In genomic region chr10:101067356-101068083, GRCh38 we compare ENCODE assay signal across 1 cellular context.
A peak's percentile ranks its signal among the peaks of the same experiment; 100 is the strongest.
TF ChIP-seq lines count a peak whose summit lies in the region.

No MANE protein-coding gene starts in this region.

TF ChIP-seq in HEK293, 187 proteins besides CTCF, POLR2A, EP300 and RAD21 (continued from another document and continues in another):
- TF ChIP-seq ZNF48 (tag by site-specific recombination; IDR thresholded peaks at IDR 0.05) (no peak), KLF7 (tag by site-specific recombination; IDR thresholded peaks at IDR 0.05; ENCODE audit: borderline replicate concordance) (no peak), ZNF558 (tag by site-specific recombination; IDR thresholded peaks at IDR 0.05) (no peak), ZNF10 (tag by site-specific recombination; IDR thresholded peaks at IDR 0.05) (no peak), YY1 (tag by site-specific recombination; IDR thresholded peaks at IDR 0.05) (no peak), ZNF202 (tag by site-specific recombination; IDR thresholded peaks at IDR 0.05; ENCODE audit: borderline replicate concordance) (no peak), ZNF555 (tag by site-specific recombination; conservative IDR thresholded peaks at IDR 0.05) (no peak), GLI2 (tag by site-specific recombination; IDR thresholded peaks at IDR 0.05; ENCODE audit: borderline replicate concordance, low read depth) (no peak), GLI4 (tag by site-specific recombination; IDR thresholded peaks at IDR 0.05) (no peak), ZNF580 (tag by site-specific recombination; IDR thresholded peaks at IDR 0.05) (no peak), ZNF501 (tag by site-specific recombination; IDR thresholded peaks at IDR 0.05) (peak; percentile 60), PRDM1 (tag by site-specific recombination; IDR thresholded peaks at IDR 0.05) (no peak), ZNF426 (tag by site-specific recombination; IDR thresholded peaks at IDR 0.05) (no peak), ZIC2 (tag by site-specific recombination; IDR thresholded peaks at IDR 0.05) (0 out of 2 replicates have a peak, but pooled peaks have one; percentile 42), ZBTB20 (tag by site-specific recombination; IDR thresholded peaks at IDR 0.05) (peak; percentile 63; the same call in 1 of the 2 replicates), ZNF776 (tag by site-specific recombination; IDR thresholded peaks at IDR 0.05; ENCODE audit: borderline replicate concordance) (no peak), ZNF174 (tag by site-specific recombination; IDR thresholded peaks at IDR 0.05) (no peak), ZNF561 (tag by site-specific recombination; IDR thresholded peaks at IDR 0.05; ENCODE audit: borderline replicate concordance) (peak; percentile 56; the same call in 1 of the 2 replicates), HOXA7 (CRISPR knock-in tag; IDR thresholded peaks at IDR 0.05; ENCODE audit: borderline replicate concordance) (no peak), ZNF670 (tag by site-specific recombination; IDR thresholded peaks at IDR 0.05; ENCODE audit: low read depth) (no peak), ZNF19 (tag by site-specific recombination; IDR thresholded peaks at IDR 0.05; ENCODE audit: low read depth) (no peak), ZFHX2 (tag by site-specific recombination; conservative IDR thresholded peaks at IDR 0.05) (peak; percentile 39), ZNF610 (tag by site-specific recombination; IDR thresholded peaks at IDR 0.05; ENCODE audit: borderline replicate concordance) (no peak), YY2 (tag by site-specific recombination; IDR thresholded peaks at IDR 0.05) (no peak), SCRT1 (tag by site-specific recombination; IDR thresholded peaks at IDR 0.05; ENCODE audit: borderline replicate concordance) (no peak), MZF1 (tag by site-specific recombination; IDR thresholded peaks at IDR 0.05; ENCODE audit: borderline replicate concordance) (no peak; the same call in 1 of the 2 replicates), KLF17 (tag by site-specific recombination; IDR thresholded peaks at IDR 0.05) (no peak; the same call in 1 of the 2 replicates), ZNF626 (tag by site-specific recombination; IDR thresholded peaks at IDR 0.05) (no peak), ELK4 (IDR thresholded peaks at IDR 0.05; ENCODE audit: borderline replicate concordance, low read depth, low read length) (no peak), MEIS1 (CRISPR knock-in tag; IDR thresholded peaks at IDR 0.05; ENCODE audit: borderline replicate concordance) (no peak), ZNF747 (tag by site-specific recombination; IDR thresholded peaks at IDR 0.05) (no peak), ZNF624 (tag by site-specific recombination; IDR thresholded peaks at IDR 0.05) (no peak), HOXC10 (CRISPR knock-in tag; IDR thresholded peaks at IDR 0.05) (no peak), RBAK (tag by site-specific recombination; IDR thresholded peaks at IDR 0.05) (no peak), MYNN (tag by site-specific recombination; IDR thresholded peaks at IDR 0.05; ENCODE audit: borderline replicate concordance) (no peak), ZNF792 (tag by site-specific recombination; IDR thresholded peaks at IDR 0.05) (no peak), ZNF274 (IDR thresholded peaks at IDR 0.05; ENCODE audit: low read length) (no peak), ZNF274 (tag by site-specific recombination; IDR thresholded peaks at IDR 0.05; ENCODE audit: borderline replicate concordance) (no peak), ZNF248 (tag by site-specific recombination; IDR thresholded peaks at IDR 0.05) (no peak), ZNF138 (tag by site-specific recombination; IDR thresholded peaks at IDR 0.05; ENCODE audit: borderline replicate concordance) (no peak), ZNF837 (tag by site-specific recombination; IDR thresholded peaks at IDR 0.05) (no peak), ZBTB1 (tag by site-specific recombination; IDR thresholded peaks at IDR 0.05) (0 out of 2 replicates have a peak, but pooled peaks have one; percentile 31)
- TF ChIP-seq, protein P1, sequence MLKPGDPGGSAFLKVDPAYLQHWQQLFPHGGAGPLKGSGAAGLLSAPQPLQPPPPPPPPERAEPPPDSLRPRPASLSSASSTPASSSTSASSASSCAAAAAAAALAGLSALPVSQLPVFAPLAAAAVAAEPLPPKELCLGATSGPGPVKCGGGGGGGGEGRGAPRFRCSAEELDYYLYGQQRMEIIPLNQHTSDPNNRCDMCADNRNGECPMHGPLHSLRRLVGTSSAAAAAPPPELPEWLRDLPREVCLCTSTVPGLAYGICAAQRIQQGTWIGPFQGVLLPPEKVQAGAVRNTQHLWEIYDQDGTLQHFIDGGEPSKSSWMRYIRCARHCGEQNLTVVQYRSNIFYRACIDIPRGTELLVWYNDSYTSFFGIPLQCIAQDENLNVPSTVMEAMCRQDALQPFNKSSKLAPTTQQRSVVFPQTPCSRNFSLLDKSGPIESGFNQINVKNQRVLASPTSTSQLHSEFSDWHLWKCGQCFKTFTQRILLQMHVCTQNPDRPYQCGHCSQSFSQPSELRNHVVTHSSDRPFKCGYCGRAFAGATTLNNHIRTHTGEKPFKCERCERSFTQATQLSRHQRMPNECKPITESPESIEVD (tag by site-specific recombination; IDR thresholded peaks at IDR 0.05): no peak
- TF ChIP-seq, protein P2, sequence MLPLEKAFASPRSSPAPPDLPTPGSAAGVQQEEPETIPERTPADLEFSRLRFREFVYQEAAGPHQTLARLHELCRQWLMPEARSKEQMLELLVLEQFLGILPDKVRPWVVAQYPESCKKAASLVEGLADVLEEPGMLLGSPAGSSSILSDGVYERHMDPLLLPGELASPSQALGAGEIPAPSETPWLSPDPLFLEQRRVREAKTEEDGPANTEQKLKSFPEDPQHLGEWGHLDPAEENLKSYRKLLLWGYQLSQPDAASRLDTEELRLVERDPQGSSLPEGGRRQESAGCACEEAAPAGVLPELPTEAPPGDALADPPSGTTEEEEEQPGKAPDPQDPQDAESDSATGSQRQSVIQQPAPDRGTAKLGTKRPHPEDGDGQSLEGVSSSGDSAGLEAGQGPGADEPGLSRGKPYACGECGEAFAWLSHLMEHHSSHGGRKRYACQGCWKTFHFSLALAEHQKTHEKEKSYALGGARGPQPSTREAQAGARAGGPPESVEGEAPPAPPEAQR (tag by site-specific recombination; IDR thresholded peaks at IDR 0.05): no peak
- TF ChIP-seq, protein P3, sequence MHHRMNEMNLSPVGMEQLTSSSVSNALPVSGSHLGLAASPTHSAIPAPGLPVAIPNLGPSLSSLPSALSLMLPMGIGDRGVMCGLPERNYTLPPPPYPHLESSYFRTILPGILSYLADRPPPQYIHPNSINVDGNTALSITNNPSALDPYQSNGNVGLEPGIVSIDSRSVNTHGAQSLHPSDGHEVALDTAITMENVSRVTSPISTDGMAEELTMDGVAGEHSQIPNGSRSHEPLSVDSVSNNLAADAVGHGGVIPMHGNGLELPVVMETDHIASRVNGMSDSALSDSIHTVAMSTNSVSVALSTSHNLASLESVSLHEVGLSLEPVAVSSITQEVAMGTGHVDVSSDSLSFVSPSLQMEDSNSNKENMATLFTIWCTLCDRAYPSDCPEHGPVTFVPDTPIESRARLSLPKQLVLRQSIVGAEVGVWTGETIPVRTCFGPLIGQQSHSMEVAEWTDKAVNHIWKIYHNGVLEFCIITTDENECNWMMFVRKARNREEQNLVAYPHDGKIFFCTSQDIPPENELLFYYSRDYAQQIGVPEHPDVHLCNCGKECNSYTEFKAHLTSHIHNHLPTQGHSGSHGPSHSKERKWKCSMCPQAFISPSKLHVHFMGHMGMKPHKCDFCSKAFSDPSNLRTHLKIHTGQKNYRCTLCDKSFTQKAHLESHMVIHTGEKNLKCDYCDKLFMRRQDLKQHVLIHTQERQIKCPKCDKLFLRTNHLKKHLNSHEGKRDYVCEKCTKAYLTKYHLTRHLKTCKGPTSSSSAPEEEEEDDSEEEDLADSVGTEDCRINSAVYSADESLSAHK (tag by site-specific recombination; IDR thresholded peaks at IDR 0.05): no peak; the same call in 1 of the 2 replicates
- TF ChIP-seq, protein P4, sequence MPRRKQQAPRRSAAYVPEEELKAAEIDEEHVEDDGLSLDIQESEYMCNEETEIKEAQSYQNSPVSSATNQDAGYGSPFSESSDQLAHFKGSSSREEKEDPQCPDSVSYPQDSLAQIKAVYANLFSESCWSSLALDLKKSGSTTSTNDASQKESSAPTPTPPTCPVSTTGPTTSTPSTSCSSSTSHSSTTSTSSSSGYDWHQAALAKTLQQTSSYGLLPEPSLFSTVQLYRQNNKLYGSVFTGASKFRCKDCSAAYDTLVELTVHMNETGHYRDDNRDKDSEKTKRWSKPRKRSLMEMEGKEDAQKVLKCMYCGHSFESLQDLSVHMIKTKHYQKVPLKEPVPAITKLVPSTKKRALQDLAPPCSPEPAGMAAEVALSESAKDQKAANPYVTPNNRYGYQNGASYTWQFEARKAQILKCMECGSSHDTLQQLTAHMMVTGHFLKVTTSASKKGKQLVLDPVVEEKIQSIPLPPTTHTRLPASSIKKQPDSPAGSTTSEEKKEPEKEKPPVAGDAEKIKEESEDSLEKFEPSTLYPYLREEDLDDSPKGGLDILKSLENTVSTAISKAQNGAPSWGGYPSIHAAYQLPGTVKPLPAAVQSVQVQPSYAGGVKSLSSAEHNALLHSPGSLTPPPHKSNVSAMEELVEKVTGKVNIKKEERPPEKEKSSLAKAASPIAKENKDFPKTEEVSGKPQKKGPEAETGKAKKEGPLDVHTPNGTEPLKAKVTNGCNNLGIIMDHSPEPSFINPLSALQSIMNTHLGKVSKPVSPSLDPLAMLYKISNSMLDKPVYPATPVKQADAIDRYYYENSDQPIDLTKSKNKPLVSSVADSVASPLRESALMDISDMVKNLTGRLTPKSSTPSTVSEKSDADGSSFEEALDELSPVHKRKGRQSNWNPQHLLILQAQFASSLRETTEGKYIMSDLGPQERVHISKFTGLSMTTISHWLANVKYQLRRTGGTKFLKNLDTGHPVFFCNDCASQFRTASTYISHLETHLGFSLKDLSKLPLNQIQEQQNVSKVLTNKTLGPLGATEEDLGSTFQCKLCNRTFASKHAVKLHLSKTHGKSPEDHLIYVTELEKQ (tag by site-specific recombination; IDR thresholded peaks at IDR 0.05; ENCODE audit: borderline replicate concordance): no peak
- TF ChIP-seq, protein P5, sequence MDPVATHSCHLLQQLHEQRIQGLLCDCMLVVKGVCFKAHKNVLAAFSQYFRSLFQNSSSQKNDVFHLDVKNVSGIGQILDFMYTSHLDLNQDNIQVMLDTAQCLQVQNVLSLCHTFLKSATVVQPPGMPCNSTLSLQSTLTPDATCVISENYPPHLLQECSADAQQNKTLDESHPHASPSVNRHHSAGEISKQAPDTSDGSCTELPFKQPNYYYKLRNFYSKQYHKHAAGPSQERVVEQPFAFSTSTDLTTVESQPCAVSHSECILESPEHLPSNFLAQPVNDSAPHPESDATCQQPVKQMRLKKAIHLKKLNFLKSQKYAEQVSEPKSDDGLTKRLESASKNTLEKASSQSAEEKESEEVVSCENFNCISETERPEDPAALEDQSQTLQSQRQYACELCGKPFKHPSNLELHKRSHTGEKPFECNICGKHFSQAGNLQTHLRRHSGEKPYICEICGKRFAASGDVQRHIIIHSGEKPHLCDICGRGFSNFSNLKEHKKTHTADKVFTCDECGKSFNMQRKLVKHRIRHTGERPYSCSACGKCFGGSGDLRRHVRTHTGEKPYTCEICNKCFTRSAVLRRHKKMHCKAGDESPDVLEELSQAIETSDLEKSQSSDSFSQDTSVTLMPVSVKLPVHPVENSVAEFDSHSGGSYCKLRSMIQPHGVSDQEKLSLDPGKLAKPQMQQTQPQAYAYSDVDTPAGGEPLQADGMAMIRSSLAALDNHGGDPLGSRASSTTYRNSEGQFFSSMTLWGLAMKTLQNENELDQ (tag by site-specific recombination; IDR thresholded peaks at IDR 0.05; ENCODE audit: low read depth): no peak
- TF ChIP-seq, protein P6, sequence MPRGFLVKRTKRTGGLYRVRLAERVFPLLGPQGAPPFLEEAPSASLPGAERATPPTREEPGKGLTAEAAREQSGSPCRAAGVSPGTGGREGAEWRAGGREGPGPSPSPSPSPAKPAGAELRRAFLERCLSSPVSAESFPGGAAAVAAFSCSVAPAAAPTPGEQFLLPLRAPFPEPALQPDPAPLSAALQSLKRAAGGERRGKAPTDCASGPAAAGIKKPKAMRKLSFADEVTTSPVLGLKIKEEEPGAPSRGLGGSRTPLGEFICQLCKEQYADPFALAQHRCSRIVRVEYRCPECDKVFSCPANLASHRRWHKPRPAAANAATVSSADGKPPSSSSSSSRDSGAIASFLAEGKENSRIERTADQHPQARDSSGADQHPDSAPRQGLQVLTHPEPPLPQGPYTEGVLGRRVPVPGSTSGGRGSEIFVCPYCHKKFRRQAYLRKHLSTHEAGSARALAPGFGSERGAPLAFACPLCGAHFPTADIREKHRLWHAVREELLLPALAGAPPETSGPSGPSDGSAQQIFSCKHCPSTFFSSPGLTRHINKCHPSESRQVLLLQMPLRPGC (tag by site-specific recombination; IDR thresholded peaks at IDR 0.05): no peak
- TF ChIP-seq, protein P7, sequence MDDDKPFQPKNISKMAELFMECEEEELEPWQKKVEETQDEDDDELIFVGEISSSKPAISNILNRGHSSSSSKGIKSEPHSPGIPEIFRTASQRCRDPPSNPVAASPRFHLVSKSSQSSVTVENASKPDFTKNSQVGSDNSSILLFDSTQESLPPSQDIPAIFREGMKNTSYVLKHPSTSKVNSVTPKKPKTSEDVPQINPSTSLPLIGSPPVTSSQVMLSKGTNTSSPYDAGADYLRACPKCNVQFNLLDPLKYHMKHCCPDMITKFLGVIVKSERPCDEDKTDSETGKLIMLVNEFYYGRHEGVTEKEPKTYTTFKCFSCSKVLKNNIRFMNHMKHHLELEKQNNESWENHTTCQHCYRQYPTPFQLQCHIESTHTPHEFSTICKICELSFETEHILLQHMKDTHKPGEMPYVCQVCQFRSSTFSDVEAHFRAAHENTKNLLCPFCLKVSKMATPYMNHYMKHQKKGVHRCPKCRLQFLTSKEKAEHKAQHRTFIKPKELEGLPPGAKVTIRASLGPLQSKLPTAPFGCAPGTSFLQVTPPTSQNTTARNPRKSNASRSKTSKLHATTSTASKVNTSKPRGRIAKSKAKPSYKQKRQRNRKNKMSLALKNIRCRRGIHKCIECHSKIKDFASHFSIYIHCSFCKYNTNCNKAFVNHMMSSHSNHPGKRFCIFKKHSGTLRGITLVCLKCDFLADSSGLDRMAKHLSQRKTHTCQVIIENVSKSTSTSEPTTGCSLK (tag by site-specific recombination; IDR thresholded peaks at IDR 0.05): no peak
